ENCODE assay signal across 2 cellular contexts in the genomic region with DNA sequence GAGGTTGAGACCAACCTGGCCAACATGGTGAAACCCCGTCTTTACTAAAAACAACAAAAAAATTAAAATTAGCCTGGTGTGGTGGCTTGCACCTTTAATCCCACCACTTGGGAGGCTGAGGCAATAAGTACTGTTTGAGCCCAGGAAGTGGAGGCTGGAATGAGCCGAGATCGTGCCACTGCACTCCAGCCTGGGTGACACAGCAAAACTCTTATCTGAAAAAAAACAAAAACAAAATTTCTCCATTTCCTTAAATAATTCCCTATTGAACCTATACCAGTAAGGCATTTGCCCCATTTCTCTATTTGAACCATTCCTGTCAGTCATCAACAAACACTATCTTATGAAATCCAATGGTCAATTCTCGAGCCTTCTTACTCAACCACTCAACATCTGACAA.
A peak's percentile ranks its signal among the peaks of the same experiment; 100 is the strongest.
TF ChIP-seq lines count a peak whose summit lies in the region.

No MANE protein-coding gene starts in this region.

TF ChIP-seq in HepG2, 621 proteins besides CTCF, POLR2A, EP300 and RAD21:
- TF ChIP-seq, protein P1, sequence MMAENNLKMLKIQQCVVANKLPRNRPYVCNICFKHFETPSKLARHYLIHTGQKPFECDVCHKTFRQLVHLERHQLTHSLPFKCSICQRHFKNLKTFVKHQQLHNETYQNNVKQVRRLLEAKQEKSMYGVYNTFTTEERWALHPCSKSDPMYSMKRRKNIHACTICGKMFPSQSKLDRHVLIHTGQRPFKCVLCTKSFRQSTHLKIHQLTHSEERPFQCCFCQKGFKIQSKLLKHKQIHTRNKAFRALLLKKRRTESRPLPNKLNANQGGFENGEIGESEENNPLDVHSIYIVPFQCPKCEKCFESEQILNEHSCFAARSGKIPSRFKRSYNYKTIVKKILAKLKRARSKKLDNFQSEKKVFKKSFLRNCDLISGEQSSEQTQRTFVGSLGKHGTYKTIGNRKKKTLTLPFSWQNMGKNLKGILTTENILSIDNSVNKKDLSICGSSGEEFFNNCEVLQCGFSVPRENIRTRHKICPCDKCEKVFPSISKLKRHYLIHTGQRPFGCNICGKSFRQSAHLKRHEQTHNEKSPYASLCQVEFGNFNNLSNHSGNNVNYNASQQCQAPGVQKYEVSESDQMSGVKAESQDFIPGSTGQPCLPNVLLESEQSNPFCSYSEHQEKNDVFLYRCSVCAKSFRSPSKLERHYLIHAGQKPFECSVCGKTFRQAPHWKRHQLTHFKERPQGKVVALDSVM (CRISPR knock-in tag; IDR thresholded peaks at IDR 0.05) = peak; percentile 30; the same call in 1 of the 2 replicates
- TF ChIP-seq, protein P2, sequence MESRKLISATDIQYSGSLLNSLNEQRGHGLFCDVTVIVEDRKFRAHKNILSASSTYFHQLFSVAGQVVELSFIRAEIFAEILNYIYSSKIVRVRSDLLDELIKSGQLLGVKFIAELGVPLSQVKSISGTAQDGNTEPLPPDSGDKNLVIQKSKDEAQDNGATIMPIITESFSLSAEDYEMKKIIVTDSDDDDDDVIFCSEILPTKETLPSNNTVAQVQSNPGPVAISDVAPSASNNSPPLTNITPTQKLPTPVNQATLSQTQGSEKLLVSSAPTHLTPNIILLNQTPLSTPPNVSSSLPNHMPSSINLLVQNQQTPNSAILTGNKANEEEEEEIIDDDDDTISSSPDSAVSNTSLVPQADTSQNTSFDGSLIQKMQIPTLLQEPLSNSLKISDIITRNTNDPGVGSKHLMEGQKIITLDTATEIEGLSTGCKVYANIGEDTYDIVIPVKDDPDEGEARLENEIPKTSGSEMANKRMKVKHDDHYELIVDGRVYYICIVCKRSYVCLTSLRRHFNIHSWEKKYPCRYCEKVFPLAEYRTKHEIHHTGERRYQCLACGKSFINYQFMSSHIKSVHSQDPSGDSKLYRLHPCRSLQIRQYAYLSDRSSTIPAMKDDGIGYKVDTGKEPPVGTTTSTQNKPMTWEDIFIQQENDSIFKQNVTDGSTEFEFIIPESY (CRISPR knock-in tag; IDR thresholded peaks at IDR 0.05) = no peak

TF ChIP-seq in WTC11, 78 proteins besides CTCF, POLR2A, EP300 and RAD21:
- TF ChIP-seq FOXK1 (CRISPR knock-in tag; IDR thresholded peaks at IDR 0.05) (no peak), ATF1 (CRISPR knock-in tag; IDR thresholded peaks at IDR 0.05) (no peak), ZNF396 (CRISPR knock-in tag; IDR thresholded peaks at IDR 0.05; ENCODE audit: borderline replicate concordance) (no peak), ZNF416 (CRISPR knock-in tag; IDR thresholded peaks at IDR 0.05) (no peak), NFE2L1 (CRISPR knock-in tag; IDR thresholded peaks at IDR 0.05) (no peak), NR2C2 (CRISPR knock-in tag; IDR thresholded peaks at IDR 0.05) (no peak)
- TF ChIP-seq, protein P3, sequence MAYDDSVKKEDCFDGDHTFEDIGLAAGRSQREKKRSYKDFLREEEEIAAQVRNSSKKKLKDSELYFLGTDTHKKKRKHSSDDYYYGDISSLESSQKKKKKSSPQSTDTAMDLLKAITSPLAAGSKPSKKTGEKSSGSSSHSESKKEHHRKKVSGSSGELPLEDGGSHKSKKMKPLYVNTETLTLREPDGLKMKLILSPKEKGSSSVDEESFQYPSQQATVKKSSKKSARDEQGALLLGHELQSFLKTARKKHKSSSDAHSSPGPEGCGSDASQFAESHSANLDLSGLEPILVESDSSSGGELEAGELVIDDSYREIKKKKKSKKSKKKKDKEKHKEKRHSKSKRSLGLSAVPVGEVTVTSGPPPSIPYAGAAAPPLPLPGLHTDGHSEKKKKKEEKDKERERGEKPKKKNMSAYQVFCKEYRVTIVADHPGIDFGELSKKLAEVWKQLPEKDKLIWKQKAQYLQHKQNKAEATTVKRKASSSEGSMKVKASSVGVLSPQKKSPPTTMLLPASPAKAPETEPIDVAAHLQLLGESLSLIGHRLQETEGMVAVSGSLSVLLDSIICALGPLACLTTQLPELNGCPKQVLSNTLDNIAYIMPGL (CRISPR knock-in tag; IDR thresholded peaks at IDR 0.05) = no peak
- TF ChIP-seq, protein P4, sequence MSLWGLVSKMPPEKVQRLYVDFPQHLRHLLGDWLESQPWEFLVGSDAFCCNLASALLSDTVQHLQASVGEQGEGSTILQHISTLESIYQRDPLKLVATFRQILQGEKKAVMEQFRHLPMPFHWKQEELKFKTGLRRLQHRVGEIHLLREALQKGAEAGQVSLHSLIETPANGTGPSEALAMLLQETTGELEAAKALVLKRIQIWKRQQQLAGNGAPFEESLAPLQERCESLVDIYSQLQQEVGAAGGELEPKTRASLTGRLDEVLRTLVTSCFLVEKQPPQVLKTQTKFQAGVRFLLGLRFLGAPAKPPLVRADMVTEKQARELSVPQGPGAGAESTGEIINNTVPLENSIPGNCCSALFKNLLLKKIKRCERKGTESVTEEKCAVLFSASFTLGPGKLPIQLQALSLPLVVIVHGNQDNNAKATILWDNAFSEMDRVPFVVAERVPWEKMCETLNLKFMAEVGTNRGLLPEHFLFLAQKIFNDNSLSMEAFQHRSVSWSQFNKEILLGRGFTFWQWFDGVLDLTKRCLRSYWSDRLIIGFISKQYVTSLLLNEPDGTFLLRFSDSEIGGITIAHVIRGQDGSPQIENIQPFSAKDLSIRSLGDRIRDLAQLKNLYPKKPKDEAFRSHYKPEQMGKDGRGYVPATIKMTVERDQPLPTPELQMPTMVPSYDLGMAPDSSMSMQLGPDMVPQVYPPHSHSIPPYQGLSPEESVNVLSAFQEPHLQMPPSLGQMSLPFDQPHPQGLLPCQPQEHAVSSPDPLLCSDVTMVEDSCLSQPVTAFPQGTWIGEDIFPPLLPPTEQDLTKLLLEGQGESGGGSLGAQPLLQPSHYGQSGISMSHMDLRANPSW (CRISPR knock-in tag; conservative IDR thresholded peaks at IDR 0.05; ENCODE audit: low read depth) = no peak
